15 cellular contexts compared by ENCODE assay signal in the genomic region with DNA sequence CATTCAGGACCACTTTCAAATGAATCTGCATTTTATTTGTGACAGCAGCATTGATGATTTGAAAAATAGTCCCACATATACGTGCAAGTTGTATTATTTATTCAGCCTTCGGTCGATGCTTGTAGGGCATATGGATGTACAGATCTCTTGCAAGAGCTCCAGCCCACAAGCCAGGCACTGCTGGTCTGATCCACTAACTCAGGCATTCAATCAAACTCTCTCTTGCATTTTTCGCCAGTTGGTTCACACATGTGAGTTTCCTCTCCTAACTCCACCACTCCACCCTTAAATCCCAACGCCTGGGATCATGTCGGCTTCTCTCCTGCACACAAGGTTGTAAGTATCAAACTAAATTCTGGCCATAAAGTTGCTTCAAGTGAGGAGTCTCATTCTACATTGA.
DNase-seq lines count a peak whose midpoint lies in the region; ATAC-seq lines count a peak whose summit lies in the region.
"Had no signal": no experiment of that assay in that cellular context is flagged by ENCODE, and none has a peak within 500 bp of the region (broad histone marks: within the 10 kb centered on the region; RNA-seq: fewer than 3 reads in every experiment).

No MANE protein-coding gene starts in this region.

- no peak for ATAC-seq in left lobe of liver
- ATAC-seq: GM12878, GM23338, HepG2 had no signal

- DNase-seq in AG08395 (ENCODE audit: low spot score) (peak; percentile 52), GM03348 (ENCODE audit: low spot score) (peak; percentile 56), ecto neural progenitor cell (ENCODE audit: low spot score) (peak; percentile 25), left lobe of liver (ENCODE audit: low spot score) (peak; percentile 14), hypothalamus (lab: John Stamatoyannopoulos, UW) (no peak), NCI-H2227 (lab: John Stamatoyannopoulos, UW; ENCODE audit: unreplicated experiment) (no peak), dermis blood vessel endothelial cell (no peak)
- DNase-seq: ACHN; Caco-2; CD8-positive, alpha-beta memory T cell; DND-41; H7 had no signal

Comparison
In these comparisons a context has a peak if more than half of its experiments do, and no peak if none do; other contexts are left out.
1. DNase-seq: peak in AG08395 (single experiment), GM03348 (single experiment), ecto neural progenitor cell (single experiment) and left lobe of liver (single experiment); none in hypothalamus (0 of 51), NCI-H2227 (single experiment) and dermis blood vessel endothelial cell (single experiment).